In the genomic region with DNA sequence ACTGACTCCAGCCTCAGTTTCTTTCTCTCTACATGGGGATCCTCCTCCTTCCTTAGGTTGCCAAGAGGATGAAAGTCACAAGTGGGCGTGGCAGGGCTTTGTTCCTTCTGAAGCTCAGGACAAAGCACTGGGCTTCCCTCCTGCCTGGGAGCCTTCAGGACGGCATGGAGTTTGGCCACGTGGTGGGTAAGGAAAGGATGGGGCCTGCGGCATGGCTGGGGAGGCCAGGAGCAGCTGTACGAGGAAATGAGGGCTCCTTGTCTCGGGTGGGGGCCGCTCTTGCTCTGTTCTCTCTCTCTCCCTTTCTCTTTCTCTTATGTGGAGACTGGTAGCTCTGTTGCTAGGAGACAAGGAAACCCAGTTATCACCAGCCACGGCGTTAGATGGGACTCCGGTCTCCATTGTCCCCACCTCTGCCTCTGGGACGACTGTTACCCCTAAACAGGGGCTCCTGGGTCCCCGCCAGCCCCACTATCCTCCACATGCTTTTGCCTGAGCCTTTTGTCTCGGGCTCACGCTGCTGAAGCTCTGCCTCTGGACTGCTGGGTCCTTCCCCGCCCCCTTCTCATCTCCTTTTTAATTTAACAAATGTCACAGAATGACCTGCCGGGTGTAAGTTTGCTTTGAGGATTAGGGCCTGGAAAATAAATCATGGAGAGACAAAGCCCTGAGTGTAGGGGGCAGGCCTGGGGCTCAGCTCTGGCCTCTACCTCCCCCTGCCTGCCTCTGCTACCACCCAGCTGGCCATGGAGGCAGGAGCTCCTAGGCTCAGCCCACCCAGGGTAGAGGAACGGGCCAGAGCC, we compare ENCODE assay signal across 25 cellular contexts. TPM values are rescaled to one million over a fixed set of nuclear protein-coding genes. Genes with fewer than 3 reads are reported as not detected.
DNase-seq lines count a peak whose midpoint lies in the region; ATAC-seq and TF ChIP-seq lines count a peak whose summit lies in the region.
"Had no signal": no experiment of that assay in that cellular context is flagged by ENCODE, and none has a peak within 500 bp of the region (broad histone marks: within the 10 kb centered on the region; RNA-seq: fewer than 3 reads in every experiment).

No MANE protein-coding gene starts in this region.

- CTCF ChIA-PET in CD8-positive, alpha-beta T cell (lab: Charles Lee) = interaction anchor here (3.4 to 5.9 kb wide), 2 partner anchors 10 to 105 kb away, joined by 18 to 55 read pairs; no protein-coding TSS in a partner anchor

- H3K4me3 ChIP-seq in BLaER1 (no peak overlapping the region), HUES64 (ENCODE audit: low read length) (no peak overlapping the region), mucosa of descending colon (no peak overlapping the region)
- H3K4me3 ChIP-seq in effector memory CD4-positive, alpha-beta T cell (ENCODE audit: insufficient read depth, low read depth, low read length, poor library complexity, severe bottlenecking) = no peak overlapping the region
- H3K4me3 ChIP-seq in CD8-positive, alpha-beta T cell (ENCODE audit: low read depth, low read length) = no peak overlapping the region
- H3K4me3 ChIP-seq: breast epithelium, hepatocyte, pancreas, right lobe of liver, testis had no signal

- peak; percentile 13 for ATAC-seq in mucosa of descending colon
- ATAC-seq in CD8-positive, alpha-beta T cell = no peak
- ATAC-seq: activated CD4-positive, alpha-beta T cell treated with anti-CD3 and anti-CD28 coated beads for 36 hours; activated T-helper 17 cell treated with anti-CD3 and anti-CD28 coated beads, Interleukin-2, amount 50 U/mL, for 72 hours; pancreas; right lobe of liver had no signal

- H3K36me3 Mint-ChIP-seq in chondrocyte (ENCODE audit: low read depth) = no peaks in the 10 kb centered on the region
- H3K36me3 Mint-ChIP-seq in CD8-positive, alpha-beta T cell = peaks cover 4% of the 10 kb centered on the region

- peaks cover 17% of the 10 kb centered on the region for H3K4me1 ChIP-seq in BLaER1
- peaks cover 22% of the 10 kb centered on the region for H3K4me1 ChIP-seq in HUES64 (ENCODE audit: insufficient read depth, low read length)
- no peaks in the 10 kb centered on the region for H3K4me1 ChIP-seq in mucosa of descending colon (ENCODE audit: low read depth)
- H3K4me1 ChIP-seq in effector memory CD4-positive, alpha-beta T cell (ENCODE audit: control insufficient read depth, insufficient read depth, low read length, poor library complexity, severe bottlenecking) = peaks cover 10% of the 10 kb centered on the region
- H3K4me1 ChIP-seq in CD8-positive, alpha-beta T cell (ENCODE audit: insufficient read depth, low read length) = peaks cover 5% of the 10 kb centered on the region
- H3K4me1 ChIP-seq: breast epithelium, pancreas had no signal

- H3K27me3 Mint-ChIP-seq in chondrocyte (ENCODE audit: low read depth) = no peaks in the 10 kb centered on the region
- H3K27me3 Mint-ChIP-seq in CD8-positive, alpha-beta T cell (ENCODE audit: low read depth) = no peaks in the 10 kb centered on the region
- H3K27me3 Mint-ChIP-seq: activated CD4-positive, alpha-beta T cell treated with anti-CD3 and anti-CD28 coated beads for 36 hours; activated T-helper 17 cell treated with anti-CD3 and anti-CD28 coated beads, Interleukin-2, amount 50 U/mL, for 72 hours had no signal

- H3K36me3 ChIP-seq in BLaER1 (peaks cover 82% of the 10 kb centered on the region), HUES64 (ENCODE audit: insufficient read depth, low read length) (peaks cover 54% of the 10 kb centered on the region), mucosa of descending colon (ENCODE audit: low read depth) (no peaks in the 10 kb centered on the region)
- H3K36me3 ChIP-seq in effector memory CD4-positive, alpha-beta T cell (ENCODE audit: control insufficient read depth, insufficient read depth, low read length) = peaks cover 13% of the 10 kb centered on the region
- no peaks in the 10 kb centered on the region for H3K36me3 ChIP-seq in CD8-positive, alpha-beta T cell (ENCODE audit: insufficient read depth, low read length)
- H3K36me3 ChIP-seq: breast epithelium, pancreas, right lobe of liver had no signal

- intact Hi-C loops in mucosa of descending colon (cut with DNase I, micrococcal nuclease) = no loop called here
- intact Hi-C loops in CD8-positive, alpha-beta T cell (cut with DNase I, micrococcal nuclease) = no loop called here

- POLR2A ChIA-PET in CD8-positive, alpha-beta T cell (lab: Charles Lee) = no interaction called here

- 64% methylated on average over 15 of the region's 17 CpGs for WGBS in HUES64

- no peaks in the 10 kb centered on the region for H3K9me3 Mint-ChIP-seq in chondrocyte (ENCODE audit: low read depth)
- no peaks in the 10 kb centered on the region for H3K9me3 Mint-ChIP-seq in CD8-positive, alpha-beta T cell
- H3K9me3 Mint-ChIP-seq: activated T-helper 17 cell treated with anti-CD3 and anti-CD28 coated beads, Interleukin-2, amount 50 U/mL, for 72 hours; CD14-positive monocyte had no signal

- H3K9me3 ChIP-seq in BLaER1 = no peaks in the 10 kb centered on the region; the same call in 1 of the 2 replicates
- H3K9me3 ChIP-seq in HUES64 (ENCODE audit: insufficient read depth, low read depth, low read length) = no peaks in the 10 kb centered on the region
- no peaks in the 10 kb centered on the region for H3K9me3 ChIP-seq in mucosa of descending colon
- H3K9me3 ChIP-seq in effector memory CD4-positive, alpha-beta T cell (ENCODE audit: control insufficient read depth, low read length) = no peaks in the 10 kb centered on the region
- H3K9me3 ChIP-seq in CD8-positive, alpha-beta T cell (ENCODE audit: low read length) = no peaks in the 10 kb centered on the region
- H3K9me3 ChIP-seq: breast epithelium, pancreas, right lobe of liver, testis had no signal

- 0 out of 2 replicates have a peak overlapping the region, but pooled peaks have one; percentile 10 for H3K9ac ChIP-seq in BLaER1
- H3K9ac ChIP-seq in HUES64 (ENCODE audit: low read depth, low read length) = peak overlapping the region; percentile 57; the same call in 1 of the 2 replicates

- TF ChIP-seq CTCF in chondrocyte (IDR thresholded peaks at IDR 0.05) (no peak), mucosa of descending colon (IDR thresholded peaks at IDR 0.05) (no peak)
- no peak for TF ChIP-seq CTCF in CD8-positive, alpha-beta T cell (IDR thresholded peaks at IDR 0.05)

- DNase-seq in chondrocyte (ENCODE audit: low spot score) (no peak), mucosa of descending colon (no peak), DMS79 (lab: John Stamatoyannopoulos, UW) (no peak), NCI-H2107 treated with DMSO at 0.1 percent for 48 hours (lab: John Stamatoyannopoulos, UW; ENCODE audit: unreplicated experiment) (no peak)
- no peak for DNase-seq in effector memory CD4-positive, alpha-beta T cell
- DNase-seq in CD8-positive, alpha-beta T cell = no peak
- DNase-seq: activated CD4-positive, alpha-beta T cell treated with anti-CD3 and anti-CD28 coated beads for 36 hours; dermis blood vessel endothelial cell; foreskin fibroblast; GDM1; Kasumi-1; NCI-H1105; OCI-M1; right lobe of liver; Right ventricle myocardium superior; stimulated activated CD4-positive, alpha-beta T cell treated with anti-CD3 and anti-CD28 coated beads, Interleukin-15, amount 100 ng/mL, for 24 hours; testis had no signal

- no peak overlapping the region for H3K4me2 ChIP-seq in BLaER1
- H3K4me2 ChIP-seq: hepatocyte had no signal

- no peak overlapping the region for H3K27ac Mint-ChIP-seq in chondrocyte (ENCODE audit: unreplicated experiment)
- H3K27ac Mint-ChIP-seq in CD8-positive, alpha-beta T cell = no peak overlapping the region
- H3K27ac Mint-ChIP-seq: activated CD4-positive, alpha-beta T cell treated with anti-CD3 and anti-CD28 coated beads for 36 hours; activated T-helper 17 cell treated with anti-CD3 and anti-CD28 coated beads, Interleukin-2, amount 50 U/mL, for 72 hours had no signal

- peaks cover 10% of the 10 kb centered on the region for H3K4me1 Mint-ChIP-seq in chondrocyte (ENCODE audit: low read depth)
- peaks cover 15% of the 10 kb centered on the region for H3K4me1 Mint-ChIP-seq in CD8-positive, alpha-beta T cell (ENCODE audit: low read depth)

- H3K4me3 Mint-ChIP-seq in chondrocyte (ENCODE audit: unreplicated experiment) = peak overlapping the region; percentile 12
- H3K4me3 Mint-ChIP-seq in CD8-positive, alpha-beta T cell = no peak overlapping the region
- H3K4me3 Mint-ChIP-seq: activated CD4-positive, alpha-beta T cell treated with anti-CD3 and anti-CD28 coated beads for 36 hours; activated T-helper 17 cell treated with anti-CD3 and anti-CD28 coated beads, Interleukin-2, amount 50 U/mL, for 72 hours; CD14-positive monocyte had no signal

- H3K27me3 ChIP-seq in BLaER1 (no peaks in the 10 kb centered on the region), HUES64 (ENCODE audit: insufficient read depth, low read length) (no peaks in the 10 kb centered on the region)
- H3K27me3 ChIP-seq in effector memory CD4-positive, alpha-beta T cell (replicated peaks; ENCODE audit: control insufficient read depth, insufficient read depth, low read length, poor library complexity, severe bottlenecking) = no peaks in the 10 kb centered on the region
- no peaks in the 10 kb centered on the region for H3K27me3 ChIP-seq in CD8-positive, alpha-beta T cell (ENCODE audit: insufficient read depth, low read length)
- H3K27me3 ChIP-seq: breast epithelium, hepatocyte, pancreas, right lobe of liver, testis had no signal

- H4K20me1 ChIP-seq in BLaER1 = peaks cover 52% of the 10 kb centered on the region

- H3K27ac ChIP-seq in BLaER1 (no peak overlapping the region), HUES64 (ENCODE audit: low read depth, low read length) (no peak overlapping the region; the same call in 1 of the 2 replicates)
- no peak overlapping the region for H3K27ac ChIP-seq in effector memory CD4-positive, alpha-beta T cell (ENCODE audit: insufficient read depth, low read length, poor library complexity, severe bottlenecking)
- H3K27ac ChIP-seq in CD8-positive, alpha-beta T cell (ENCODE audit: low read depth, low read length) = no peak overlapping the region
- H3K27ac ChIP-seq: breast epithelium, epithelial cell of prostate, hepatocyte, pancreas, right lobe of liver, testis had no signal

RNA-seq across cellular contexts. Expression of gene LRP8, which starts 39.4 kb away (rescaled TPM):
- polyA plus RNA-seq in HUES64 (2013, experiment 1 of 2) = 28.5 TPM
- polyA plus RNA-seq in HUES64 (2013, experiment 2 of 2) = 38.9 TPM
- total RNA-seq in chondrocyte (7.1 to 14.5 TPM (median 8.3 TPM) in 3 replicates), mucosa of descending colon (1 to 10 TPM; 1.3 to 6.5 (median 1.4) TPM)
- total RNA-seq in CD8-positive, alpha-beta T cell = 1 to 10 TPM; 7.8 to 8.9 TPM

RNA-seq across cellular contexts. Expression of gene MAGOH, which starts 50.1 kb away (rescaled TPM):
- polyA plus RNA-seq in HUES64 (2013, experiment 1 of 2) = 93.2 TPM
- 101 TPM for polyA plus RNA-seq in HUES64 (2013, experiment 2 of 2)
- total RNA-seq in chondrocyte (27.2 to 32.6 TPM (median 29.0 TPM) in 3 replicates), mucosa of descending colon (10 to 100 TPM; 30.3 to 36.3 (median 34.9) TPM)
- 10 to 100 TPM; 77.2 to 79.5 TPM for total RNA-seq in CD8-positive, alpha-beta T cell
